ENCODE assay signal across 22 cellular contexts in genomic region chr19:3453840-3454239, GRCh38. TPM values are rescaled to one million over a fixed set of nuclear protein-coding genes. Genes with fewer than 3 reads are reported as not detected.
"Had no signal": no experiment of that assay in that cellular context is flagged by ENCODE, and none has a peak within 500 bp of the region (broad histone marks: within the 10 kb centered on the region; RNA-seq: fewer than 3 reads in every experiment).

No MANE protein-coding gene starts in this region.

- H3K27me3 Mint-ChIP-seq: activated CD4-positive, alpha-beta T cell treated with anti-CD3 and anti-CD28 coated beads, Interleukin-2, amount 10 ng/mL, durations not matched to agents 24 days and 14 days; activated CD8-positive, alpha-beta T cell treated with anti-CD3 and anti-CD28 coated beads for 36 hours; naive thymus-derived CD8-positive, alpha-beta T cell had no signal

- DNase-seq: activated CD4-positive, alpha-beta T cell treated with anti-CD3 and anti-CD28 coated beads, Interleukin-2, amount 10 ng/mL, durations not matched to agents 24 days and 14 days; activated CD8-positive, alpha-beta T cell treated with anti-CD3 and anti-CD28 coated beads for 36 hours; activated naive CD4-positive, alpha-beta T cell treated with anti-CD3 and anti-CD28 coated beads for 36 hours; activated T-cell treated with anti-CD3 and anti-CD28 coated beads, Interleukin-2, amount 50 U/mL, for 1 hour; anterior cingulate cortex; brain microvascular endothelial cell; central memory CD4-positive, alpha-beta T cell; lower lobe of right lung; naive thymus-derived CD8-positive, alpha-beta T cell; retina; stimulated activated CD4-positive, alpha-beta T cell treated with anti-CD3 and anti-CD28 coated beads, Interleukin-12 subunit alpha, Interleukin-12 subunit beta, amount 100 ng/mL, for 4 hours; stimulated activated CD4-positive, alpha-beta T cell treated with anti-CD3 and anti-CD28 coated beads, Interleukin-1b, Interleukin-23, amount 100 ng/mL, for 48 hours; stimulated activated CD8-positive, alpha-beta memory T cell treated with anti-CD3 and anti-CD28 coated beads, Interleukin-4, amount 100 ng/mL, for 48 hours; stimulated activated naive CD8-positive, alpha-beta T cell treated with anti-CD3 and anti-CD28 coated beads, Interleukin-15, Interleukin-2, amounts not matched to agents 100 U/mL and 50 U/mL, for 24 hours; upper lobe of right lung had no signal

- H3K27me3 ChIP-seq: brain microvascular endothelial cell, pancreas, upper lobe of right lung had no signal

- H3K27ac ChIP-seq: brain microvascular endothelial cell, lower lobe of right lung, pancreas, upper lobe of right lung had no signal

- H3K4me1 Mint-ChIP-seq: activated CD4-positive, alpha-beta T cell treated with anti-CD3 and anti-CD28 coated beads, Interleukin-2, amount 10 ng/mL, durations not matched to agents 24 days and 14 days had no signal

- ATAC-seq: activated CD8-positive, alpha-beta T cell treated with anti-CD3 and anti-CD28 coated beads for 36 hours; lower lobe of right lung; naive thymus-derived CD8-positive, alpha-beta T cell; pancreas; stimulated activated naive CD8-positive, alpha-beta T cell treated with anti-CD3 and anti-CD28 coated beads, Interleukin-15, Interleukin-2, amounts not matched to agents 100 U/mL and 50 U/mL, for 24 hours; upper lobe of right lung had no signal

- FAIRE-seq: colon, pancreas had no signal

- H3K9me3 Mint-ChIP-seq: activated CD4-positive, alpha-beta T cell treated with anti-CD3 and anti-CD28 coated beads, Interleukin-2, amount 10 ng/mL, durations not matched to agents 24 days and 14 days; activated CD8-positive, alpha-beta T cell treated with anti-CD3 and anti-CD28 coated beads for 36 hours; activated naive CD4-positive, alpha-beta T cell treated with anti-CD3 and anti-CD28 coated beads for 36 hours; activated T-helper 2 cell treated with anti-CD3 and anti-CD28 coated beads, Interferon-gamma antibody, Interleukin-2, Interleukin-4, amounts not matched to agents 10 μg/mL and 5 μg/mL and 100 μg/mL, durations not matched to agents 14 hours and 24 hours and 36 hours; naive thymus-derived CD8-positive, alpha-beta T cell; T-helper 1 cell treated with Interleukin-12 subunit alpha and Interleukin-12 subunit beta and Interleukin-4 antibody, amounts not matched to agents 30 μg/mL and 1 μg/mL, for 36 hours had no signal

- H3K27ac Mint-ChIP-seq: activated CD4-positive, alpha-beta T cell treated with anti-CD3 and anti-CD28 coated beads, Interleukin-2, amount 10 ng/mL, durations not matched to agents 24 days and 14 days; activated CD8-positive, alpha-beta T cell treated with anti-CD3 and anti-CD28 coated beads for 36 hours; activated naive CD4-positive, alpha-beta T cell treated with anti-CD3 and anti-CD28 coated beads for 36 hours; activated T-helper 2 cell treated with anti-CD3 and anti-CD28 coated beads, Interferon-gamma antibody, Interleukin-2, Interleukin-4, amounts not matched to agents 10 μg/mL and 5 μg/mL and 100 μg/mL, durations not matched to agents 14 hours and 24 hours and 36 hours; naive thymus-derived CD8-positive, alpha-beta T cell; T-helper 1 cell treated with Interleukin-12 subunit alpha and Interleukin-12 subunit beta and Interleukin-4 antibody, amounts not matched to agents 30 μg/mL and 1 μg/mL, for 36 hours had no signal

- H3K9me3 ChIP-seq: lower lobe of right lung, pancreas, upper lobe of right lung had no signal

- H3K4me3 Mint-ChIP-seq: activated CD4-positive, alpha-beta T cell treated with anti-CD3 and anti-CD28 coated beads, Interleukin-2, amount 10 ng/mL, durations not matched to agents 24 days and 14 days; activated CD8-positive, alpha-beta T cell treated with anti-CD3 and anti-CD28 coated beads for 36 hours; activated naive CD4-positive, alpha-beta T cell treated with anti-CD3 and anti-CD28 coated beads for 36 hours; naive thymus-derived CD8-positive, alpha-beta T cell; T-helper 1 cell treated with Interleukin-12 subunit alpha and Interleukin-12 subunit beta and Interleukin-4 antibody, amounts not matched to agents 30 μg/mL and 1 μg/mL, for 36 hours had no signal

- H3K4me3 ChIP-seq: lower lobe of right lung, pancreas, upper lobe of right lung had no signal

RNA-seq across cellular contexts. Expression of gene SMIM24, which starts 26.5 kb away (rescaled TPM):
- total RNA-seq: activated CD4-positive, alpha-beta T cell treated with anti-CD3 and anti-CD28 coated beads, Interleukin-2, amount 10 ng/mL, durations not matched to agents 24 days and 14 days; lower lobe of right lung; naive thymus-derived CD8-positive, alpha-beta T cell; upper lobe of right lung had no signal

RNA-seq across cellular contexts. Expression of gene SMIM44, which starts 29.4 kb away (rescaled TPM):
- total RNA-seq: activated CD4-positive, alpha-beta T cell treated with anti-CD3 and anti-CD28 coated beads, Interleukin-2, amount 10 ng/mL, durations not matched to agents 24 days and 14 days; activated CD8-positive, alpha-beta T cell treated with anti-CD3 and anti-CD28 coated beads for 36 hours; activated naive CD4-positive, alpha-beta T cell treated with anti-CD3 and anti-CD28 coated beads for 36 hours; activated T-helper 2 cell treated with anti-CD3 and anti-CD28 coated beads, Interferon-gamma antibody, Interleukin-2, Interleukin-4, amounts not matched to agents 10 μg/mL and 5 μg/mL and 100 μg/mL, durations not matched to agents 14 hours and 24 hours and 36 hours; lower lobe of right lung; mesenteric fat pad; naive thymus-derived CD8-positive, alpha-beta T cell; pancreas; temporal lobe; upper lobe of right lung had no signal
- polyA plus RNA-seq: esophagus; naive thymus-derived CD8-positive, alpha-beta T cell had no signal
